In genomic region chr21:19993186-19993711, GRCh38 we compare ENCODE assay signal across 1 cellular context.
TF ChIP-seq lines count a peak whose summit lies in the region.

No MANE protein-coding gene starts in this region.

TF ChIP-seq in K562, 482 proteins besides CTCF, POLR2A, EP300 and RAD21 (continued from another document):
- TF ChIP-seq, protein P1, sequence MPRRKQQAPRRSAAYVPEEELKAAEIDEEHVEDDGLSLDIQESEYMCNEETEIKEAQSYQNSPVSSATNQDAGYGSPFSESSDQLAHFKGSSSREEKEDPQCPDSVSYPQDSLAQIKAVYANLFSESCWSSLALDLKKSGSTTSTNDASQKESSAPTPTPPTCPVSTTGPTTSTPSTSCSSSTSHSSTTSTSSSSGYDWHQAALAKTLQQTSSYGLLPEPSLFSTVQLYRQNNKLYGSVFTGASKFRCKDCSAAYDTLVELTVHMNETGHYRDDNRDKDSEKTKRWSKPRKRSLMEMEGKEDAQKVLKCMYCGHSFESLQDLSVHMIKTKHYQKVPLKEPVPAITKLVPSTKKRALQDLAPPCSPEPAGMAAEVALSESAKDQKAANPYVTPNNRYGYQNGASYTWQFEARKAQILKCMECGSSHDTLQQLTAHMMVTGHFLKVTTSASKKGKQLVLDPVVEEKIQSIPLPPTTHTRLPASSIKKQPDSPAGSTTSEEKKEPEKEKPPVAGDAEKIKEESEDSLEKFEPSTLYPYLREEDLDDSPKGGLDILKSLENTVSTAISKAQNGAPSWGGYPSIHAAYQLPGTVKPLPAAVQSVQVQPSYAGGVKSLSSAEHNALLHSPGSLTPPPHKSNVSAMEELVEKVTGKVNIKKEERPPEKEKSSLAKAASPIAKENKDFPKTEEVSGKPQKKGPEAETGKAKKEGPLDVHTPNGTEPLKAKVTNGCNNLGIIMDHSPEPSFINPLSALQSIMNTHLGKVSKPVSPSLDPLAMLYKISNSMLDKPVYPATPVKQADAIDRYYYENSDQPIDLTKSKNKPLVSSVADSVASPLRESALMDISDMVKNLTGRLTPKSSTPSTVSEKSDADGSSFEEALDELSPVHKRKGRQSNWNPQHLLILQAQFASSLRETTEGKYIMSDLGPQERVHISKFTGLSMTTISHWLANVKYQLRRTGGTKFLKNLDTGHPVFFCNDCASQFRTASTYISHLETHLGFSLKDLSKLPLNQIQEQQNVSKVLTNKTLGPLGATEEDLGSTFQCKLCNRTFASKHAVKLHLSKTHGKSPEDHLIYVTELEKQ (CRISPR knock-in tag; IDR thresholded peaks at IDR 0.05): no peak
- no peak for TF ChIP-seq RBM39 (optimal IDR thresholded peaks at IDR 0.05; ENCODE audit: low read depth, low read length)
- TF ChIP-seq ETV5 (CRISPR knock-in tag; IDR thresholded peaks at IDR 0.05; ENCODE audit: low read depth): no peak
- TF ChIP-seq, protein P2, sequence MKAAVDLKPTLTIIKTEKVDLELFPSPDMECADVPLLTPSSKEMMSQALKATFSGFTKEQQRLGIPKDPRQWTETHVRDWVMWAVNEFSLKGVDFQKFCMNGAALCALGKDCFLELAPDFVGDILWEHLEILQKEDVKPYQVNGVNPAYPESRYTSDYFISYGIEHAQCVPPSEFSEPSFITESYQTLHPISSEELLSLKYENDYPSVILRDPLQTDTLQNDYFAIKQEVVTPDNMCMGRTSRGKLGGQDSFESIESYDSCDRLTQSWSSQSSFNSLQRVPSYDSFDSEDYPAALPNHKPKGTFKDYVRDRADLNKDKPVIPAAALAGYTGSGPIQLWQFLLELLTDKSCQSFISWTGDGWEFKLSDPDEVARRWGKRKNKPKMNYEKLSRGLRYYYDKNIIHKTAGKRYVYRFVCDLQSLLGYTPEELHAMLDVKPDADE (conservative IDR thresholded peaks at IDR 0.05; ENCODE audit: control insufficient read depth, low read depth, low read length): no peak
- no peak for TF ChIP-seq POLR2AphosphoS5 (IDR thresholded peaks at IDR 0.05; ENCODE audit: control insufficient read depth, insufficient read depth, low read depth, low read length)
- TF ChIP-seq ASH1L (IDR thresholded peaks at IDR 0.05; ENCODE audit: borderline replicate concordance, low read depth, partially characterized antibody): no peak
- TF ChIP-seq PKNOX1 (IDR thresholded peaks at IDR 0.05): 0 out of 2 replicates have a peak, but pooled peaks have one; percentile 6
- no peak for TF ChIP-seq TCFL5 (CRISPR knock-in tag; conservative IDR thresholded peaks at IDR 0.05)
- TF ChIP-seq, protein P3, sequence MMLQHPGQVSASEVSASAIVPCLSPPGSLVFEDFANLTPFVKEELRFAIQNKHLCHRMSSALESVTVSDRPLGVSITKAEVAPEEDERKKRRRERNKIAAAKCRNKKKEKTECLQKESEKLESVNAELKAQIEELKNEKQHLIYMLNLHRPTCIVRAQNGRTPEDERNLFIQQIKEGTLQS (IDR thresholded peaks at IDR 0.05): peak; percentile 30; the same call in 1 of the 2 replicates
- TF ChIP-seq, protein P3 (CRISPR knock-in tag; conservative IDR thresholded peaks at IDR 0.05): no peak
- TF ChIP-seq, protein P4, sequence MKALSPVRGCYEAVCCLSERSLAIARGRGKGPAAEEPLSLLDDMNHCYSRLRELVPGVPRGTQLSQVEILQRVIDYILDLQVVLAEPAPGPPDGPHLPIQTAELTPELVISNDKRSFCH (CRISPR knock-in tag; IDR thresholded peaks at IDR 0.05): no peak
- TF ChIP-seq, protein P4 (tag; IDR thresholded peaks at IDR 0.05): no peak
- no peak for TF ChIP-seq DACH1 (IDR thresholded peaks at IDR 0.05; ENCODE audit: partially characterized antibody)
- peak in 1 of 2 experiments; percentile 43; a peak in 2 of 4 replicates for TF ChIP-seq TRIM24 (IDR thresholded peaks at IDR 0.05)
- TF ChIP-seq MEF2D (tag; conservative IDR thresholded peaks at IDR 0.05; ENCODE audit: low read depth): no peak
- TF ChIP-seq FOSL1 (tag; conservative IDR thresholded peaks at IDR 0.05): peak; percentile 74
- peak; percentile 51 for TF ChIP-seq FOXM1 (IDR thresholded peaks at IDR 0.05; ENCODE audit: low read depth)
- TF ChIP-seq FOXM1 (CRISPR knock-in tag; IDR thresholded peaks at IDR 0.05; ENCODE audit: low read depth): no peak
- peak; percentile 65 for TF ChIP-seq CBFA2T3 (IDR thresholded peaks at IDR 0.05)
- TF ChIP-seq ARID1B (IDR thresholded peaks at IDR 0.05): peak; percentile 69
- TF ChIP-seq RBFOX2 (IDR thresholded peaks at IDR 0.05; ENCODE audit: low read depth, low read length): no peak
- peak; percentile 23; the same call in 1 of the 2 replicates for TF ChIP-seq CBFA2T2 (conservative IDR thresholded peaks at IDR 0.05)
- TF ChIP-seq SOX6 (IDR thresholded peaks at IDR 0.05): peak; percentile 74
- TF ChIP-seq NR2C1 (IDR thresholded peaks at IDR 0.05): peak; percentile 56; the same call in 1 of the 2 replicates
- TF ChIP-seq NR2C1 (tag; IDR thresholded peaks at IDR 0.05): no peak
